Comparison of ENCODE assay signal across 8 cellular contexts in the genomic region with DNA sequence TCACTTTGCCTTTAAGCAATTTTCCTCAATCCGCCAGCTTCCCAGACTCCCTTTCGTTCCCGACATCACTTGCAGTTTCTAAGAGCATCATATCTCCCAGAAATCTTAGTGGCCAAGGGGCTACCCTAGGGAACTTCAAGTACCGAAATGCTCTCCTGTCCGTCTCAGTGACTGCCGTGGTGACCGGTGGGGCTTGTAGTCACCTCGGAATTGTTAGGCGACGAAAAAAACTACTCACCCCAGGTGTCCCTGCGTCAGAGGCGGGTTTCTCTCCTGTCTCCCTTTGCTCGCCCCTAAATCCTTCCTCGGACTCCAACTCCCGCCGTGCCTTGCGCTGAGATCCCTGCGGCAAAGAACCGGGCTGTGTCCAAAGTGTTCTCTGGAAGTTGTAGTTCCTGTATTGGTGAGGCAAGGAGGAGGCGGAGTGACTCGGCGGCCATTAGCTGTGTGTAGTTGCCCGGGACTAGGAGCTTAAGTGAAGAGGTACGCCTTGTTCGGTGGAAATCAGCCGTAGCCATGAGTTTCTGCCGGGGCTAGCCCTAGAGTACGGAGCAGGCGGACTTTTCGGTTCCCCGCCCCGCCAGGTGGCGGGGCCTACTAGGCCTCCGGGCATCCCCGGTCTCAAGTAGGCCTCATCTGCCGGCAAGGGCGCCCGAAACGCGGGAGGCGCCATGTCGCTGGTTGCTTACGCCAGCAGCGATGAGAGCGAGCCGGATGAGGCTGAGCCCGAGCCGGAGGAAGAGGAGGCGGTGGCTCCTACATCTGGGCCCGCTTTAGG. TPM values are rescaled to one million over a fixed set of nuclear protein-coding genes. Genes with fewer than 3 reads are reported as not detected.
DNase-seq lines count a peak whose midpoint lies in the region; ATAC-seq and TF ChIP-seq lines count a peak whose summit lies in the region.

A gene with protein sequence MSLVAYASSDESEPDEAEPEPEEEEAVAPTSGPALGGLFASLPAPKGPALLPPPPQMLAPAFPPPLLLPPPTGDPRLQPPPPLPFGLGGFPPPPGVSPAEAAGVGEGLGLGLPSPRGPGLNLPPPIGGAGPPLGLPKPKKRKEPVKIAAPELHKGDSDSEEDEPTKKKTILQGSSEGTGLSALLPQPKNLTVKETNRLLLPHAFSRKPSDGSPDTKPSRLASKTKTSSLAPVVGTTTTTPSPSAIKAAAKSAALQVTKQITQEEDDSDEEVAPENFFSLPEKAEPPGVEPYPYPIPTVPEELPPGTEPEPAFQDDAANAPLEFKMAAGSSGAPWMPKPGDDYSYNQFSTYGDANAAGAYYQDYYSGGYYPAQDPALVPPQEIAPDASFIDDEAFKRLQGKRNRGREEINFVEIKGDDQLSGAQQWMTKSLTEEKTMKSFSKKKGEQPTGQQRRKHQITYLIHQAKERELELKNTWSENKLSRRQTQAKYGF (plus strand): TSS at position 435 of the 778 bp plus-strand sequence. CDS start 237 bp downstream, at position 672.

- CTCF ChIA-PET in activated B cell treated with CpG ODN at 0.5 μM for 24 hours (lab: Charles Lee), result interaction anchor here (1.0 to 2.3 kb wide), 4 partner anchors 25 to 41 kb away, joined by 4 to 25 read pairs (median 7); partner anchors contain the start of genes ISG20L2, METTL25B and MRPL24

- DNase-seq in AG08395 (ENCODE audit: low spot score) (peak; percentile 95), NCI-H226 (peak; percentile 99), activated B cell treated with CpG ODN at 0.5 μM for 24 hours (peak; percentile 88), iris pigment epithelial cell (ENCODE audit: low read depth) (peak; percentile 100)
- peak; percentile 88 to 98 for DNase-seq in central memory CD8-positive, alpha-beta T cell (ENCODE audit: low spot score in 2 of 2)
- peak; percentile 95 for DNase-seq in stimulated activated CD4-positive, alpha-beta T cell treated with anti-CD3 and anti-CD28 coated beads, Interleukin-12 subunit alpha, Interleukin-12 subunit beta, amount 100 ng/mL, for 24 hours (ENCODE audit: low read depth in 2 of 2)

- no peak within 1 kb of the TSS for H3K27ac Mint-ChIP-seq in activated B cell treated with CpG ODN at 0.5 μM for 24 hours
- no peak within 1 kb of the TSS for H3K27ac Mint-ChIP-seq in central memory CD8-positive, alpha-beta T cell (ENCODE audit: low read depth)

- H3K9me3 Mint-ChIP-seq in activated B cell treated with CpG ODN at 0.5 μM for 24 hours, result no peaks in the 10 kb centered on the region
- no peaks in the 10 kb centered on the region for H3K9me3 Mint-ChIP-seq in central memory CD8-positive, alpha-beta T cell

- H3K27me3 Mint-ChIP-seq in activated B cell treated with CpG ODN at 0.5 μM for 24 hours, result no peaks in the 10 kb centered on the region
- no peaks in the 10 kb centered on the region for H3K27me3 Mint-ChIP-seq in central memory CD8-positive, alpha-beta T cell

- peaks cover 30% of the 10 kb centered on the region for H3K36me3 Mint-ChIP-seq in activated B cell treated with CpG ODN at 0.5 μM for 24 hours (ENCODE audit: low read depth)
- H3K36me3 Mint-ChIP-seq in central memory CD8-positive, alpha-beta T cell (ENCODE audit: insufficient read depth), result peaks cover 22% of the 10 kb centered on the region

- TF ChIP-seq CTCF in activated B cell treated with CpG ODN at 0.5 μM for 24 hours (IDR thresholded peaks at IDR 0.05), result no peak

- ATAC-seq in GM18909 (IDR thresholded peaks at IDR 0.05; ENCODE audit: poor library complexity, unreplicated experiment), result peak; percentile 92
- peak; percentile 95 for ATAC-seq in HG03175 (IDR thresholded peaks at IDR 0.05; ENCODE audit: unreplicated experiment)
- peak; percentile 91 for ATAC-seq in activated B cell treated with CpG ODN at 0.5 μM for 24 hours (ENCODE audit: low read depth)
- peak; percentile 96 for ATAC-seq in central memory CD8-positive, alpha-beta T cell (replicated peaks; ENCODE audit: extremely low read depth, poor library complexity, severe bottlenecking)

- intact Hi-C loops in activated B cell treated with CpG ODN at 0.5 μM for 24 hours (cut with micrococcal nuclease), result loop anchor here (1.0 kb wide), 4 partner anchors 16 to 262 kb away; partner anchors contain the start of genes HDGF, ISG20L2, METTL25B and MRPL24

- POLR2A ChIA-PET in activated B cell treated with CpG ODN at 0.5 μM for 24 hours (lab: Charles Lee), result interaction anchor here (0.7 to 6.2 kb wide), 17 partner anchors 9 to 484 kb away, joined by 3 to 128 read pairs (median 6); partner anchors contain the start of genes CCT3, HDGF, ISG20L2 and MEF2D

- no peak within 1 kb of the TSS for H3K4me3 Mint-ChIP-seq in activated B cell treated with CpG ODN at 0.5 μM for 24 hours
- no peak within 1 kb of the TSS for H3K4me3 Mint-ChIP-seq in central memory CD8-positive, alpha-beta T cell

- H3K4me1 Mint-ChIP-seq in activated B cell treated with CpG ODN at 0.5 μM for 24 hours, result peaks cover 38% of the 10 kb centered on the region
- peaks cover 36% of the 10 kb centered on the region for H3K4me1 Mint-ChIP-seq in central memory CD8-positive, alpha-beta T cell

RNA-seq across cellular contexts. Expression of the gene that starts here (rescaled TPM):
- 80.4 and 81.4 TPM in 2 replicates for total RNA-seq in activated B cell treated with CpG ODN at 0.5 μM for 24 hours

Comparison
In these comparisons a context has a peak if more than half of its experiments do, and no peak if none do; other contexts are left out.
1. Peak in every context shown above with its lines: DNase-seq and ATAC-seq.